ENCODE assay signal across 17 cellular contexts in the genomic region with DNA sequence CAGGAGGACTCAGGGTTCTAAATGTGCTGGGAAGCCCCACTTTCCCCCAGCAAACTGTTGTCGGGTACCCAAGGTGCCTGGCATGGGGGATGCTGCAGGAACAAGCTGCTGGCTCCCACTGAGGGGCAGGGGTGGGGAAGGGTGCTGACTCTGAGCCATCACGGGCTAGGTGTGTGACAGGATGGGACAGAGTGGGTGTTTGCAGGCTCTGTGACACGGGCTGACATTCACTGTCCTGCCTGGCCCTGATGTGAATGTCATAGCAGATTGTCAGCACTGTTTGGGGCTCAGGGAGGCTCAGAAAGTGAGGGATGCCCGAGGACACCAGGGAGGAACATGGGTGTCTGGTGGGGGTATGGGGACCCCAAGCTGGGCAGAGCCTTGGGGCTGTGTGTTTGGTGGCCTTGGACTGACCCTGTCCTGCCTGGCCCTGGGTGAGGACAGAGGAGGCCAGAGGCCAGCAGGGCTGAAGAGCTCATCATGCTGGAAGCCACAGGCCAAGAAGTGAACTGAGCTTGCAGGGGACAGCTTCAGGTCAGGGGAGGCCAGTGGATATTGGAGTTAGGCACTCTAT. TPM values are rescaled to one million over a fixed set of nuclear protein-coding genes. Genes with fewer than 3 reads are reported as not detected.
A peak's percentile ranks its signal among the peaks of the same experiment; 100 is the strongest.
DNase-seq lines count a peak whose midpoint lies in the region; ATAC-seq and TF ChIP-seq lines count a peak whose summit lies in the region.
"Had no signal": no experiment of that assay in that cellular context is flagged by ENCODE, and none has a peak within 500 bp of the region (broad histone marks: within the 10 kb centered on the region; RNA-seq: fewer than 3 reads in every experiment).

No MANE protein-coding gene starts in this region.

- no peak overlapping the region for H3K4me3 ChIP-seq in endodermal cell (ENCODE audit: low read length)
- H3K4me3 ChIP-seq in stomach smooth muscle (ENCODE audit: low read length in 2 of 2), result peak overlapping the region in 1 of 2 donors; percentile 8
- H3K4me3 ChIP-seq: GM23248, left lung, PC-9, right lobe of liver had no signal

- no peaks in the 10 kb centered on the region for H3K36me3 Mint-ChIP-seq in activated T-cell treated with anti-CD3 and anti-CD28 coated beads, Interleukin-2, amount 50 U/mL, for 24 hours (ENCODE audit: low read depth)
- H3K36me3 Mint-ChIP-seq in endodermal cell (ENCODE audit: low read depth), result no peaks in the 10 kb centered on the region
- H3K36me3 Mint-ChIP-seq in natural killer cell treated with Interleukin-12 subunit alpha and Interleukin-12 subunit beta and Interleukin-15 and Interleukin-18, amount 100 ng/mL, for 72 hours, result no peaks in the 10 kb centered on the region
- H3K36me3 Mint-ChIP-seq: naive B cell had no signal

- WGBS in endodermal cell (ENCODE audit: insufficient coverage in 1 of 2, insufficient read length in 1 of 2), 2 experiments, result 88 to 100% methylated on average over 1 to 4 of the region's 4 CpGs

- H3K36me3 ChIP-seq in endodermal cell (ENCODE audit: control insufficient read depth, insufficient read depth, low read length) (no peaks in the 10 kb centered on the region), stomach smooth muscle (ENCODE audit: control insufficient read depth in 2 of 2, insufficient read depth in 2 of 2, low read length in 2 of 2) (no peaks in the 10 kb centered on the region)
- H3K36me3 ChIP-seq: left lung, right lobe of liver had no signal

- H3K9me3 Mint-ChIP-seq in activated T-cell treated with anti-CD3 and anti-CD28 coated beads, Interleukin-2, amount 50 U/mL, for 24 hours, result peaks cover 5% of the 10 kb centered on the region
- H3K9me3 Mint-ChIP-seq in endodermal cell, result no peaks in the 10 kb centered on the region
- peaks cover 5% of the 10 kb centered on the region for H3K9me3 Mint-ChIP-seq in natural killer cell treated with Interleukin-12 subunit alpha and Interleukin-12 subunit beta and Interleukin-15 and Interleukin-18, amount 100 ng/mL, for 72 hours

- peaks cover 4% of the 10 kb centered on the region for H3K4me1 Mint-ChIP-seq in activated T-cell treated with anti-CD3 and anti-CD28 coated beads, Interleukin-2, amount 50 U/mL, for 24 hours (ENCODE audit: low read depth)
- H3K4me1 Mint-ChIP-seq in endodermal cell, result peaks cover 32% of the 10 kb centered on the region
- peaks cover 17 to 18% of the 10 kb centered on the region in 2 donors for H3K4me1 Mint-ChIP-seq in natural killer cell treated with Interleukin-12 subunit alpha and Interleukin-12 subunit beta and Interleukin-15 and Interleukin-18, amount 100 ng/mL, for 72 hours (ENCODE audit: low read depth in 2 of 2)

- H3K27me3 Mint-ChIP-seq in activated T-cell treated with anti-CD3 and anti-CD28 coated beads, Interleukin-2, amount 50 U/mL, for 24 hours, result no peaks in the 10 kb centered on the region
- no peaks in the 10 kb centered on the region for H3K27me3 Mint-ChIP-seq in endodermal cell (ENCODE audit: insufficient read depth)
- peaks cover 0 to 10% of the 10 kb centered on the region in 2 donors for H3K27me3 Mint-ChIP-seq in natural killer cell treated with Interleukin-12 subunit alpha and Interleukin-12 subunit beta and Interleukin-15 and Interleukin-18, amount 100 ng/mL, for 72 hours

- ATAC-seq in natural killer cell treated with Interleukin-12 subunit alpha and Interleukin-12 subunit beta and Interleukin-15 and Interleukin-18, amount 100 ng/mL, for 72 hours, result peak; percentile 4 to 10
- ATAC-seq in HG03354 (IDR thresholded peaks at IDR 0.05; ENCODE audit: poor library complexity, severe bottlenecking, unreplicated experiment), result no peak
- ATAC-seq: left lung had no signal

- H3K9ac ChIP-seq in endodermal cell (ENCODE audit: extremely low read depth, low read length, poor library complexity, severe bottlenecking) (no peak overlapping the region), stomach smooth muscle (ENCODE audit: low read length in 2 of 2) (no peak overlapping the region)
- H3K9ac ChIP-seq: GM23248 had no signal

- H3K9me3 ChIP-seq in endodermal cell (ENCODE audit: control insufficient read depth, low read length) (no peaks in the 10 kb centered on the region), stomach smooth muscle (ENCODE audit: control insufficient read depth in 2 of 2, low read length in 2 of 2) (no peaks in the 10 kb centered on the region)
- H3K9me3 ChIP-seq: left lung, right lobe of liver had no signal

- H3K27ac ChIP-seq in endodermal cell (ENCODE audit: low read depth, low read length), result no peak overlapping the region
- peak overlapping the region; percentile 58 for H3K27ac ChIP-seq in stomach smooth muscle (ENCODE audit: low read length)
- H3K27ac ChIP-seq: GM23248, left lung, PC-9, right lobe of liver had no signal

- H3K27me3 ChIP-seq in endodermal cell (ENCODE audit: control insufficient read depth, insufficient read depth, low read length, poor library complexity, severe bottlenecking) (no peaks in the 10 kb centered on the region), stomach smooth muscle (ENCODE audit: control insufficient read depth in 1 of 2, insufficient read depth in 2 of 2, low read length in 2 of 2) (no peaks in the 10 kb centered on the region)
- H3K27me3 ChIP-seq: left lung, right lobe of liver had no signal

- no peak overlapping the region for H3K4me3 Mint-ChIP-seq in activated T-cell treated with anti-CD3 and anti-CD28 coated beads, Interleukin-2, amount 50 U/mL, for 24 hours
- no peak overlapping the region for H3K4me3 Mint-ChIP-seq in endodermal cell
- H3K4me3 Mint-ChIP-seq in natural killer cell treated with Interleukin-12 subunit alpha and Interleukin-12 subunit beta and Interleukin-15 and Interleukin-18, amount 100 ng/mL, for 72 hours, result no peak overlapping the region
- H3K4me3 Mint-ChIP-seq: naive B cell had no signal

- no peak for TF ChIP-seq CTCF in endodermal cell (conservative IDR thresholded peaks at IDR 0.05)

- DNase-seq in activated T-cell treated with anti-CD3 and anti-CD28 coated beads, Interleukin-2, amount 50 U/mL, for 24 hours, result no peak
- DNase-seq in activated T-cell treated with anti-CD3 and anti-CD28 coated beads for 4 hours (no peak), endodermal cell (no peak), NCI-H2227 treated with DMSO at 0.1 percent for 48 hours (lab: John Stamatoyannopoulos, UW) (no peak), NCI-H446 treated with DMSO at 0.1 percent for 48 hours (lab: John Stamatoyannopoulos, UW) (no peak)
- DNase-seq in natural killer cell treated with Interleukin-12 subunit alpha and Interleukin-12 subunit beta and Interleukin-15 and Interleukin-18, amount 100 ng/mL, for 72 hours (ENCODE audit: low spot score), result no peak
- DNase-seq: effector CD8-positive, alpha-beta T cell; naive B cell; NCI-H526 treated with DMSO at 0.1 percent for 48 hours; PC-9; stimulated activated CD4-positive, alpha-beta T cell treated with anti-CD3 and anti-CD28 coated beads, Interleukin-4, amount 100 ng/mL, for 24 hours had no signal

- H3K4me1 ChIP-seq in endodermal cell (ENCODE audit: control insufficient read depth, insufficient read depth, low read length), result peaks cover 12% of the 10 kb centered on the region
- H3K4me1 ChIP-seq in stomach smooth muscle (ENCODE audit: control insufficient read depth, insufficient read depth, low read length), result peaks cover 93% of the 10 kb centered on the region
- H3K4me1 ChIP-seq: left lung, right lobe of liver had no signal

- peak overlapping the region; percentile 13 for H3K27ac Mint-ChIP-seq in activated T-cell treated with anti-CD3 and anti-CD28 coated beads, Interleukin-2, amount 50 U/mL, for 24 hours
- peak overlapping the region; percentile 66 for H3K27ac Mint-ChIP-seq in endodermal cell
- H3K27ac Mint-ChIP-seq in natural killer cell treated with Interleukin-12 subunit alpha and Interleukin-12 subunit beta and Interleukin-15 and Interleukin-18, amount 100 ng/mL, for 72 hours, result peak overlapping the region in 1 of 2 donors; percentile 17

RNA-seq across cellular contexts. Expression of gene WNK2, which starts 20.6 kb away (rescaled TPM):
- total RNA-seq in endodermal cell, result 10 to 100 TPM; 46.1 to 48.8 TPM
- 34.8 TPM for polyA plus RNA-seq in endodermal cell (2013, experiment 1 of 2)
- 29.3 TPM for polyA plus RNA-seq in endodermal cell (2013, experiment 2 of 2)
- not detected for total RNA-seq in natural killer cell treated with Interleukin-12 subunit alpha and Interleukin-12 subunit beta and Interleukin-15 and Interleukin-18, amount 100 ng/mL, for 72 hours
- total RNA-seq: GM23248, HT1080 had no signal
- polyA plus RNA-seq: GM23248 had no signal

Comparison
In these comparisons a context has a peak if more than half of its experiments do, and no peak if none do; other contexts are left out.
1. RNA of gene WNK2, which starts 20.6 kb away (total RNA-seq): 46.1 to 48.8 TPM in endodermal cell; not detected in natural killer cell treated with Interleukin-12 subunit alpha and Interleukin-12 subunit beta and Interleukin-15 and Interleukin-18, amount 100 ng/mL, for 72 hours; every median in the first group is over 10 times any median in the second.